Comparison of ENCODE assay signal across 27 cellular contexts in genomic region chr9:18771736-18772135, GRCh38.
"Had no signal": no experiment of that assay in that cellular context is flagged by ENCODE, and none has a peak within 500 bp of the region (broad histone marks: within the 10 kb centered on the region; RNA-seq: fewer than 3 reads in every experiment).

No MANE protein-coding gene starts in this region.

- H3K27me3 Mint-ChIP-seq: activated naive CD4-positive, alpha-beta T cell treated with anti-CD3 and anti-CD28 coated beads, Interleukin-2, amount 10 ng/mL, durations not matched to agents 7 days and 5 days had no signal

- H3K4me3 Mint-ChIP-seq: activated CD4-positive, alpha-beta memory T cell treated with anti-CD3 and anti-CD28 coated beads, Interleukin-2, amount 10 ng/mL, durations not matched to agents 7 days and 5 days; activated CD4-positive, alpha-beta T cell treated with anti-CD3 and anti-CD28 coated beads, Interleukin-2, amount 10 ng/mL, durations not matched to agents 7 days and 5 days; activated naive CD4-positive, alpha-beta T cell treated with anti-CD3 and anti-CD28 coated beads, Interleukin-2, amount 10 ng/mL, durations not matched to agents 7 days and 5 days; activated naive CD8-positive, alpha-beta T cell treated with anti-CD3 and anti-CD28 coated beads, Interleukin-2, amount 10 ng/mL, durations not matched to agents 7 days and 5 days; activated T-cell treated with anti-CD3 and anti-CD28 coated beads, Interleukin-2, amount 50 U/mL, for 24 hours; activated T-cell treated with anti-CD3 and anti-CD28 coated beads, Interleukin-2, amount 50 U/mL, for 72 hours; WTC11 had no signal

- H3K9me3 Mint-ChIP-seq: activated CD4-positive, alpha-beta memory T cell treated with anti-CD3 and anti-CD28 coated beads, Interleukin-2, amount 10 ng/mL, durations not matched to agents 7 days and 5 days; activated CD4-positive, alpha-beta T cell treated with anti-CD3 and anti-CD28 coated beads, Interleukin-2, amount 10 ng/mL, durations not matched to agents 7 days and 5 days; activated naive CD4-positive, alpha-beta T cell treated with anti-CD3 and anti-CD28 coated beads, Interleukin-2, amount 10 ng/mL, durations not matched to agents 7 days and 5 days; activated naive CD4-positive, alpha-beta T cell treated with anti-CD3 and anti-CD28 coated beads, Interleukin-2, amount 50 U/mL, for 72 hours; activated naive CD8-positive, alpha-beta T cell treated with anti-CD3 and anti-CD28 coated beads, Interleukin-2, amount 10 ng/mL, durations not matched to agents 7 days and 5 days; activated T-cell treated with anti-CD3 and anti-CD28 coated beads, Interleukin-2, amount 50 U/mL, for 24 hours; activated T-cell treated with anti-CD3 and anti-CD28 coated beads, Interleukin-2, amount 50 U/mL, for 72 hours; WTC11 had no signal

- H3K27ac Mint-ChIP-seq: activated CD4-positive, alpha-beta memory T cell treated with anti-CD3 and anti-CD28 coated beads, Interleukin-2, amount 10 ng/mL, durations not matched to agents 7 days and 5 days; activated CD4-positive, alpha-beta T cell treated with anti-CD3 and anti-CD28 coated beads, Interleukin-2, amount 10 ng/mL, durations not matched to agents 7 days and 5 days; activated naive CD4-positive, alpha-beta T cell treated with anti-CD3 and anti-CD28 coated beads, Interleukin-2, amount 10 ng/mL, durations not matched to agents 7 days and 5 days; activated naive CD4-positive, alpha-beta T cell treated with anti-CD3 and anti-CD28 coated beads, Interleukin-2, amount 50 U/mL, for 72 hours; activated naive CD8-positive, alpha-beta T cell treated with anti-CD3 and anti-CD28 coated beads, Interleukin-2, amount 10 ng/mL, durations not matched to agents 7 days and 5 days; activated T-cell treated with anti-CD3 and anti-CD28 coated beads, Interleukin-2, amount 50 U/mL, for 24 hours; activated T-cell treated with anti-CD3 and anti-CD28 coated beads, Interleukin-2, amount 50 U/mL, for 72 hours; WTC11 had no signal

- H3K4me1 Mint-ChIP-seq: activated CD4-positive, alpha-beta memory T cell treated with anti-CD3 and anti-CD28 coated beads, Interleukin-2, amount 10 ng/mL, durations not matched to agents 7 days and 5 days; activated naive CD4-positive, alpha-beta T cell treated with anti-CD3 and anti-CD28 coated beads, Interleukin-2, amount 10 ng/mL, durations not matched to agents 7 days and 5 days; activated naive CD8-positive, alpha-beta T cell treated with anti-CD3 and anti-CD28 coated beads, Interleukin-2, amount 10 ng/mL, durations not matched to agents 7 days and 5 days; WTC11 had no signal

- H3K4me3 ChIP-seq: colonic mucosa, gastrocnemius medialis, heart left ventricle had no signal

- DNase-seq: activated CD4-positive, alpha-beta memory T cell treated with anti-CD3 and anti-CD28 coated beads, Interleukin-2, amount 10 ng/mL, durations not matched to agents 7 days and 5 days; activated CD4-positive, alpha-beta T cell treated with anti-CD3 and anti-CD28 coated beads for 1 hour; activated CD4-positive, alpha-beta T cell treated with anti-CD3 and anti-CD28 coated beads for 4 hours; activated CD4-positive, alpha-beta T cell treated with anti-CD3 and anti-CD28 coated beads, Interleukin-2, amount 10 ng/mL, durations not matched to agents 7 days and 5 days; activated CD4-positive, alpha-beta T cell treated with anti-CD3 and anti-CD28 coated beads, Interleukin-2, amount 50 U/mL, for 4 hours; activated CD8-positive, alpha-beta memory T cell treated with anti-CD3 and anti-CD28 coated beads, Interleukin-2, amount 50 U/mL, for 48 hours; activated gamma-delta T cell; activated naive CD4-positive, alpha-beta T cell; activated naive CD4-positive, alpha-beta T cell treated with anti-CD3 and anti-CD28 coated beads, Interleukin-2, amount 10 ng/mL, durations not matched to agents 7 days and 5 days; activated naive CD8-positive, alpha-beta T cell treated with anti-CD3 and anti-CD28 coated beads, Interleukin-2, amount 10 ng/mL, durations not matched to agents 7 days and 5 days; activated T-cell treated with anti-CD3 and anti-CD28 coated beads for 4 hours; activated T-cell treated with anti-CD3 and anti-CD28 coated beads, Interleukin-2, amount 50 U/mL, for 24 hours; activated T-cell treated with anti-CD3 and anti-CD28 coated beads, Interleukin-2, amount 50 U/mL, for 72 hours; amniotic stem cell; anterior cingulate cortex; central memory CD4-positive, alpha-beta T cell; cerebellar nuclear complex; colonic mucosa; effector CD8-positive, alpha-beta T cell; foreskin keratinocyte; gastrocnemius medialis; glutamatergic neuron; heart left ventricle; T-helper 2 cell had no signal

- ATAC-seq: activated naive CD4-positive, alpha-beta T cell treated with anti-CD3 and anti-CD28 coated beads, Interleukin-2, amount 50 U/mL, for 72 hours; activated T-cell treated with anti-CD3 and anti-CD28 coated beads, Interleukin-2, amount 50 U/mL, for 72 hours; esophagus mucosa; foreskin keratinocyte; gastrocnemius medialis; WTC11 had no signal

- H3K36me3 Mint-ChIP-seq: activated naive CD4-positive, alpha-beta T cell treated with anti-CD3 and anti-CD28 coated beads, Interleukin-2, amount 10 ng/mL, durations not matched to agents 7 days and 5 days; activated naive CD4-positive, alpha-beta T cell treated with anti-CD3 and anti-CD28 coated beads, Interleukin-2, amount 50 U/mL, for 72 hours; activated naive CD8-positive, alpha-beta T cell treated with anti-CD3 and anti-CD28 coated beads, Interleukin-2, amount 10 ng/mL, durations not matched to agents 7 days and 5 days; WTC11 had no signal
